3 cellular contexts compared by ENCODE assay signal in genomic region chr2:6951046-6951445, GRCh38.
TF ChIP-seq lines count a peak whose summit lies in the region.

No MANE protein-coding gene starts in this region.

TF ChIP-seq in SK-N-SH, 30 proteins besides CTCF, POLR2A, EP300 and RAD21 (continued from another document):
- TF ChIP-seq ZBTB33 (IDR thresholded peaks at IDR 0.05; ENCODE audit: borderline replicate concordance, low read depth), result no peak
- no peak for TF ChIP-seq RCOR1 (IDR thresholded peaks at IDR 0.05; ENCODE audit: low read length)

TF ChIP-seq in SK-N-SH treated with all-trans-retinoic acid at 6 μM for 48 hours, 23 proteins besides CTCF, POLR2A, EP300 and RAD21 (continued from another document):
- TF ChIP-seq CREB5 (CRISPR knock-in tag; IDR thresholded peaks at IDR 0.05; ENCODE audit: low read depth) (no peak), TSHZ2 (CRISPR knock-in tag; IDR thresholded peaks at IDR 0.05) (no peak), ARNTL (CRISPR knock-in tag; IDR thresholded peaks at IDR 0.05; ENCODE audit: borderline replicate concordance, low read depth) (no peak)

TF ChIP-seq in endothelial cell of umbilical vein, 7 proteins besides CTCF, POLR2A, EP300 and RAD21 (continued from another document):
- TF ChIP-seq FOS (IDR thresholded peaks at IDR 0.05; ENCODE audit: borderline replicate concordance, insufficient read depth, low read length), result no peak
- TF ChIP-seq MYC (IDR thresholded peaks at IDR 0.05; ENCODE audit: low read depth, low read length), result no peak
- TF ChIP-seq JUN (IDR thresholded peaks at IDR 0.05; ENCODE audit: borderline replicate concordance, insufficient read depth, insufficient read length, low read depth), result no peak
- no peak for TF ChIP-seq POLR2AphosphoS5 (IDR thresholded peaks at IDR 0.05; ENCODE audit: insufficient read depth, low read depth, low read length)
- TF ChIP-seq MAX (IDR thresholded peaks at IDR 0.05; ENCODE audit: insufficient read depth, insufficient read length), result no peak
